Comparison of ENCODE assay signal across 23 cellular contexts in genomic region chr6:53504438-53505030, GRCh38.
"Had no signal": no experiment of that assay in that cellular context is flagged by ENCODE, and none has a peak within 500 bp of the region (broad histone marks: within the 10 kb centered on the region; RNA-seq: fewer than 3 reads in every experiment).

No MANE protein-coding gene starts in this region.

- H3K9me3 ChIP-seq: adrenal gland had no signal

- H3K27me3 Mint-ChIP-seq: activated naive CD8-positive, alpha-beta T cell treated with anti-CD3 and anti-CD28 coated beads, Interleukin-2, amount 10 ng/mL, durations not matched to agents 7 days and 5 days; T-cell had no signal

- H3K4me1 Mint-ChIP-seq: T-cell had no signal

- ATAC-seq: activated CD4-positive, CD25-positive, alpha-beta regulatory T cell treated with anti-CD3 and anti-CD28 coated beads, Interleukin-2, amount 50 U/mL, for 24 hours; activated CD8-positive, alpha-beta T cell treated with anti-CD3 and anti-CD28 coated beads, Interleukin-2, amount 10 ng/mL, durations not matched to agents 7 days and 5 days; T-cell had no signal

- H3K27ac ChIP-seq: adrenal gland had no signal

- H3K4me3 Mint-ChIP-seq: activated CD8-positive, alpha-beta T cell treated with anti-CD3 and anti-CD28 coated beads, Interleukin-2, amount 10 ng/mL, durations not matched to agents 7 days and 5 days; activated naive CD8-positive, alpha-beta T cell treated with anti-CD3 and anti-CD28 coated beads, Interleukin-2, amount 10 ng/mL, durations not matched to agents 7 days and 5 days; T-cell had no signal

- H3K9me3 Mint-ChIP-seq: activated naive CD8-positive, alpha-beta T cell treated with anti-CD3 and anti-CD28 coated beads, Interleukin-2, amount 10 ng/mL, durations not matched to agents 7 days and 5 days; T-cell had no signal

- H3K27ac Mint-ChIP-seq: activated CD8-positive, alpha-beta T cell treated with anti-CD3 and anti-CD28 coated beads, Interleukin-2, amount 10 ng/mL, durations not matched to agents 7 days and 5 days; activated naive CD8-positive, alpha-beta T cell treated with anti-CD3 and anti-CD28 coated beads, Interleukin-2, amount 10 ng/mL, durations not matched to agents 7 days and 5 days; T-cell had no signal

- DNase-seq: activated CD4-positive, alpha-beta T cell treated with anti-CD3 and anti-CD28 coated beads for 4 hours; activated CD4-positive, alpha-beta T cell treated with anti-CD3 and anti-CD28 coated beads, Interleukin-2, amount 50 U/mL, for 4 hours; activated CD8-positive, alpha-beta memory T cell treated with anti-CD3 and anti-CD28 coated beads, Interleukin-2, amount 50 U/mL, for 48 hours; activated CD8-positive, alpha-beta T cell treated with anti-CD3 and anti-CD28 coated beads, Interleukin-2, amount 10 ng/mL, durations not matched to agents 7 days and 5 days; activated naive CD4-positive, alpha-beta T cell treated with anti-CD3 and anti-CD28 coated beads, Interleukin-2, amount 50 U/mL, for 16 hours; activated naive CD8-positive, alpha-beta T cell treated with anti-CD3 and anti-CD28 coated beads, Interleukin-2, amount 10 ng/mL, durations not matched to agents 7 days and 5 days; activated T-cell treated with anti-CD3 and anti-CD28 coated beads, Interleukin-2, amount 50 U/mL, for 1 hour; adrenal gland; anterior cingulate cortex; caudate nucleus; KBM-7; NCI-H1092 treated with DMSO at 0.1 percent for 48 hours; NCI-H1417 treated with DMSO at 0.1 percent for 48 hours; NCI-H1694; NCI-H2029; NCI-H345; NCI-H510A; NCI-H526 treated with DMSO at 0.1 percent for 48 hours; NCI-H82; NK-92 treated with Interleukin-12 subunit alpha and Interleukin-12 subunit beta, amount 100 ng/mL, for 24 hours; SIG-M5; T-cell had no signal

- H3K4me1 ChIP-seq: adrenal gland had no signal

- H3K27me3 ChIP-seq: adrenal gland had no signal

- H3K4me3 ChIP-seq: adrenal gland had no signal
